In genomic region chr18:71221405-71221804, GRCh38 we compare ENCODE assay signal across 21 cellular contexts.
"Had no signal": no experiment of that assay in that cellular context is flagged by ENCODE, and none has a peak within 500 bp of the region (broad histone marks: within the 10 kb centered on the region; RNA-seq: fewer than 3 reads in every experiment).

No MANE protein-coding gene starts in this region.

- ATAC-seq: left lung; lower lobe of right lung; pancreas; sciatic nerve; stimulated activated memory B cell treated with anti-CD40 and anti-IgM and Interleukin-4, amounts not matched to agents 10 μg/mL and 1 μg/mL and 100 μg/mL, for 72 hours had no signal

- H3K4me1 ChIP-seq: colonic mucosa, left lung, lower lobe of right lung, pancreas, prostate gland, spleen had no signal

- H3K9me3 ChIP-seq: colonic mucosa, lower lobe of right lung, pancreas, prostate gland had no signal

- H3K27ac ChIP-seq: cardiac muscle cell, colonic mucosa, left lung, lower lobe of right lung, pancreas, prostate gland, spleen had no signal

- DNase-seq: cerebellar nuclear complex; colonic mucosa; dermis blood vessel endothelial cell; effector CD8-positive, alpha-beta T cell; kidney glomerular epithelial cell; left lung; lower lobe of right lung; mesenchymal stem cell; naive B cell; occipital lobe; pancreas; retina; spleen; stimulated activated CD4-positive, alpha-beta T cell treated with anti-CD3 and anti-CD28 coated beads, Interleukin-15, amount 100 ng/mL, for 24 hours; stimulated activated CD4-positive, alpha-beta T cell treated with anti-CD3 and anti-CD28 coated beads, Interleukin-1b, Interleukin-23, amount 100 ng/mL, for 48 hours; stimulated activated CD4-positive, alpha-beta T cell treated with anti-CD3 and anti-CD28 coated beads, Interleukin-4, amount 100 ng/mL, for 24 hours; trophoblast cell had no signal

- H3K27me3 ChIP-seq: cardiac muscle cell, colonic mucosa, left lung, pancreas, spleen had no signal

- H3K4me3 ChIP-seq: cardiac muscle cell, colonic mucosa, left lung, lower lobe of right lung, pancreas, prostate gland, spleen had no signal
